In the genomic region with DNA sequence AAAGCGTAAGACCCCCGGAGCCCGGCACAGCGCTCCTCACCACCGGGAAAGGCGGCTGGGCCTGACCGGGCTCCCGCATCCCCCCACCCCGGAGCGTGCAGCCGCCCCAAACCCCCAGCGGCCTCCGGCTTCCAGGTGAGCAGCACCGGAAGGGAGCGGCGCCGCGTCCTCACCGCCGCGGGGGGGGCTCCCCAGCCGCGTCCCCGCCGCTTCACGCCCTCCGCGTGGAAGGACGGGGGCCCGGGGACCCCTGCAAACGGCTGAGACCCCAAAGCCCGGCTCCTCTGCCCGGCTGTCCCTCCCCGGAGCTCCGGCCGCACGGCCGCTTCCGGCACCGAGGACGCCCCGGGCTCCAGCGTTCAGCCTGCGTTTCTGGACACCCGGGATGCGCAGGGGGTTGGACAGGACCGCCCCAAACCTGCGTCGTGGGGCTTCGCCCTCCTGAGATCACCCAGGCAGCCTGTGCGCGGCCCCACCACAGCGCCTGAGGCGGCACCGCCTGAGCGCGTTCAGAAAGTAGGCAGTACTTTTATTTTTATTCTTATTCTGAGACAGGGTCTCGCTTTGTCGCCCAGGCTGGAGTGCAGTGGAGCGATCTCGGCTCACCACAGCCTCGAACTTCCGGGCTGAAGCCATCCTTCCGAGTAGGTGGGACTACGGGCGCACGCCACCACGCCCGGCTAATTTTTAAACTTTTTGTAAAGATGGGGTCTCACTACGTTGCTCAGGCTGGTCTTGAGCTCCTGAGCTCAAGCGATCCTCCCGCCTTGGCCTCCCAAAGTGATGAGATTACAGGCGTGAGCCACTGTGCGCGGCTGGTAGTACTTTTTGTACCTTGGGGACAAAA, we compare ENCODE assay signal across 1 cellular context.
TF ChIP-seq lines count a peak whose summit lies in the region.

No MANE protein-coding gene starts in this region.

TF ChIP-seq in HepG2, 621 proteins besides CTCF, POLR2A, EP300 and RAD21 (continued from another document and continues in another):
- TF ChIP-seq, protein P1, sequence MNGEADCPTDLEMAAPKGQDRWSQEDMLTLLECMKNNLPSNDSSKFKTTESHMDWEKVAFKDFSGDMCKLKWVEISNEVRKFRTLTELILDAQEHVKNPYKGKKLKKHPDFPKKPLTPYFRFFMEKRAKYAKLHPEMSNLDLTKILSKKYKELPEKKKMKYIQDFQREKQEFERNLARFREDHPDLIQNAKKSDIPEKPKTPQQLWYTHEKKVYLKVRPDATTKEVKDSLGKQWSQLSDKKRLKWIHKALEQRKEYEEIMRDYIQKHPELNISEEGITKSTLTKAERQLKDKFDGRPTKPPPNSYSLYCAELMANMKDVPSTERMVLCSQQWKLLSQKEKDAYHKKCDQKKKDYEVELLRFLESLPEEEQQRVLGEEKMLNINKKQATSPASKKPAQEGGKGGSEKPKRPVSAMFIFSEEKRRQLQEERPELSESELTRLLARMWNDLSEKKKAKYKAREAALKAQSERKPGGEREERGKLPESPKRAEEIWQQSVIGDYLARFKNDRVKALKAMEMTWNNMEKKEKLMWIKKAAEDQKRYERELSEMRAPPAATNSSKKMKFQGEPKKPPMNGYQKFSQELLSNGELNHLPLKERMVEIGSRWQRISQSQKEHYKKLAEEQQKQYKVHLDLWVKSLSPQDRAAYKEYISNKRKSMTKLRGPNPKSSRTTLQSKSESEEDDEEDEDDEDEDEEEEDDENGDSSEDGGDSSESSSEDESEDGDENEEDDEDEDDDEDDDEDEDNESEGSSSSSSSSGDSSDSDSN (CRISPR knock-in tag; IDR thresholded peaks at IDR 0.05): peak; percentile 80; the same call in 1 of the 2 replicates
- TF ChIP-seq ZNF589 (CRISPR knock-in tag; conservative IDR thresholded peaks at IDR 0.05): no peak
- TF ChIP-seq, protein P2, sequence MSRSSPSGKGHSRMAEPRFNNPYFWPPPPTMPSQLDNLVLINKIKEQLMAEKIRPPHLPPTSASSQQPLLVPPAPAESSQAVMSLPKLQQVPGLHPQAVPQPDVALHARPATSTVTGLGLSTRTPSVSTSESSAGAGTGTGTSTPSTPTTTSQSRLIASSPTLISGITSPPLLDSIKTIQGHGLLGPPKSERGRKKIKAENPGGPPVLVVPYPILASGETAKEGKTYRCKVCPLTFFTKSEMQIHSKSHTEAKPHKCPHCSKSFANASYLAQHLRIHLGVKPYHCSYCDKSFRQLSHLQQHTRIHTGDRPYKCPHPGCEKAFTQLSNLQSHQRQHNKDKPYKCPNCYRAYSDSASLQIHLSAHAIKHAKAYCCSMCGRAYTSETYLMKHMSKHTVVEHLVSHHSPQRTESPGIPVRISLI (CRISPR knock-in tag; IDR thresholded peaks at IDR 0.05; ENCODE audit: borderline replicate concordance): no peak
- TF ChIP-seq PLRG1 (conservative IDR thresholded peaks at IDR 0.05): no peak
- no peak for TF ChIP-seq XRCC5 (optimal IDR thresholded peaks at IDR 0.05; ENCODE audit: low read length)
- TF ChIP-seq, protein P3, sequence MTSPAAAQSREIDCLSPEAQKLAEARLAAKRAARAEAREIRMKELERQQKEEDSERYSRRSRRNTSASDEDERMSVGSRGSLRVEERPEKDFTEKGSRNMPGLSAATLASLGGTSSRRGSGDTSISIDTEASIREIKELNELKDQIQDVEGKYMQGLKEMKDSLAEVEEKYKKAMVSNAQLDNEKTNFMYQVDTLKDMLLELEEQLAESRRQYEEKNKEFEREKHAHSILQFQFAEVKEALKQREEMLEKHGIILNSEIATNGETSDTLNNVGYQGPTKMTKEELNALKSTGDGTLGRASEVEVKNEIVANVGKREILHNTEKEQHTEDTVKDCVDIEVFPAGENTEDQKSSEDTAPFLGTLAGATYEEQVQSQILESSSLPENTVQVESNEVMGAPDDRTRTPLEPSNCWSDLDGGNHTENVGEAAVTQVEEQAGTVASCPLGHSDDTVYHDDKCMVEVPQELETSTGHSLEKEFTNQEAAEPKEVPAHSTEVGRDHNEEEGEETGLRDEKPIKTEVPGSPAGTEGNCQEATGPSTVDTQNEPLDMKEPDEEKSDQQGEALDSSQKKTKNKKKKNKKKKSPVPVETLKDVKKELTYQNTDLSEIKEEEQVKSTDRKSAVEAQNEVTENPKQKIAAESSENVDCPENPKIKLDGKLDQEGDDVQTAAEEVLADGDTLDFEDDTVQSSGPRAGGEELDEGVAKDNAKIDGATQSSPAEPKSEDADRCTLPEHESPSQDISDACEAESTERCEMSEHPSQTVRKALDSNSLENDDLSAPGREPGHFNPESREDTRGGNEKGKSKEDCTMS (CRISPR knock-in tag; conservative IDR thresholded peaks at IDR 0.05): no peak
- TF ChIP-seq GABPB1 (CRISPR knock-in tag; IDR thresholded peaks at IDR 0.05): peak; percentile 80
- no peak for TF ChIP-seq ZNF136 (CRISPR knock-in tag; IDR thresholded peaks at IDR 0.05; ENCODE audit: low read depth)
- TF ChIP-seq ZNF724P (CRISPR knock-in tag; IDR thresholded peaks at IDR 0.05; ENCODE audit: borderline replicate concordance): peak; percentile 55; the same call in 1 of the 2 replicates
- TF ChIP-seq, protein P4, sequence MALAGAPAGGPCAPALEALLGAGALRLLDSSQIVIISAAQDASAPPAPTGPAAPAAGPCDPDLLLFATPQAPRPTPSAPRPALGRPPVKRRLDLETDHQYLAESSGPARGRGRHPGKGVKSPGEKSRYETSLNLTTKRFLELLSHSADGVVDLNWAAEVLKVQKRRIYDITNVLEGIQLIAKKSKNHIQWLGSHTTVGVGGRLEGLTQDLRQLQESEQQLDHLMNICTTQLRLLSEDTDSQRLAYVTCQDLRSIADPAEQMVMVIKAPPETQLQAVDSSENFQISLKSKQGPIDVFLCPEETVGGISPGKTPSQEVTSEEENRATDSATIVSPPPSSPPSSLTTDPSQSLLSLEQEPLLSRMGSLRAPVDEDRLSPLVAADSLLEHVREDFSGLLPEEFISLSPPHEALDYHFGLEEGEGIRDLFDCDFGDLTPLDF (CRISPR knock-in tag; IDR thresholded peaks at IDR 0.05): no peak
- TF ChIP-seq ZNF549 (CRISPR knock-in tag; IDR thresholded peaks at IDR 0.05): no peak
- TF ChIP-seq REXO4 (CRISPR knock-in tag; IDR thresholded peaks at IDR 0.05; ENCODE audit: borderline replicate concordance): no peak
- no peak for TF ChIP-seq GATAD1 (CRISPR knock-in tag; IDR thresholded peaks at IDR 0.05)
- no peak for TF ChIP-seq ZNF557 (CRISPR knock-in tag; IDR thresholded peaks at IDR 0.05)
- TF ChIP-seq ZNF879 (CRISPR knock-in tag; IDR thresholded peaks at IDR 0.05): no peak
- TF ChIP-seq CHCHD3 (CRISPR knock-in tag; IDR thresholded peaks at IDR 0.05): no peak
- TF ChIP-seq HMG20A (CRISPR knock-in tag; IDR thresholded peaks at IDR 0.05; ENCODE audit: borderline replicate concordance): no peak
- no peak for TF ChIP-seq ZKSCAN5 (CRISPR knock-in tag; IDR thresholded peaks at IDR 0.05)
- TF ChIP-seq MEIS2 (CRISPR knock-in tag; IDR thresholded peaks at IDR 0.05): no peak
- TF ChIP-seq KLF13 (CRISPR knock-in tag; IDR thresholded peaks at IDR 0.05): no peak
- TF ChIP-seq BCL6 (CRISPR knock-in tag; IDR thresholded peaks at IDR 0.05): no peak
- TF ChIP-seq TAF1 (CRISPR knock-in tag; IDR thresholded peaks at IDR 0.05): peak; percentile 61
- TF ChIP-seq PCBP1 (IDR thresholded peaks at IDR 0.05; ENCODE audit: borderline replicate concordance, low read depth, low read length): no peak
- TF ChIP-seq GLI4 (CRISPR knock-in tag; IDR thresholded peaks at IDR 0.05; ENCODE audit: borderline replicate concordance): no peak
- TF ChIP-seq ZNF747 (CRISPR knock-in tag; IDR thresholded peaks at IDR 0.05; ENCODE audit: borderline replicate concordance): no peak
- TF ChIP-seq MAZ (IDR thresholded peaks at IDR 0.05; ENCODE audit: borderline replicate concordance, low read depth, low read length): no peak
- no peak for TF ChIP-seq MAZ (CRISPR knock-in tag; IDR thresholded peaks at IDR 0.05; ENCODE audit: low read depth)
- TF ChIP-seq, protein P5, sequence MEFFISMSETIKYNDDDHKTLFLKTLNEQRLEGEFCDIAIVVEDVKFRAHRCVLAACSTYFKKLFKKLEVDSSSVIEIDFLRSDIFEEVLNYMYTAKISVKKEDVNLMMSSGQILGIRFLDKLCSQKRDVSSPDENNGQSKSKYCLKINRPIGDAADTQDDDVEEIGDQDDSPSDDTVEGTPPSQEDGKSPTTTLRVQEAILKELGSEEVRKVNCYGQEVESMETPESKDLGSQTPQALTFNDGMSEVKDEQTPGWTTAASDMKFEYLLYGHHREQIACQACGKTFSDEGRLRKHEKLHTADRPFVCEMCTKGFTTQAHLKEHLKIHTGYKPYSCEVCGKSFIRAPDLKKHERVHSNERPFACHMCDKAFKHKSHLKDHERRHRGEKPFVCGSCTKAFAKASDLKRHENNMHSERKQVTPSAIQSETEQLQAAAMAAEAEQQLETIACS (CRISPR knock-in tag; IDR thresholded peaks at IDR 0.05): no peak
- TF ChIP-seq HDAC1 (CRISPR knock-in tag; IDR thresholded peaks at IDR 0.05): no peak; the same call in 1 of the 2 replicates
- no peak for TF ChIP-seq EED (CRISPR knock-in tag; IDR thresholded peaks at IDR 0.05)
- TF ChIP-seq MLLT10 (CRISPR knock-in tag; IDR thresholded peaks at IDR 0.05): no peak
- TF ChIP-seq, protein P6, sequence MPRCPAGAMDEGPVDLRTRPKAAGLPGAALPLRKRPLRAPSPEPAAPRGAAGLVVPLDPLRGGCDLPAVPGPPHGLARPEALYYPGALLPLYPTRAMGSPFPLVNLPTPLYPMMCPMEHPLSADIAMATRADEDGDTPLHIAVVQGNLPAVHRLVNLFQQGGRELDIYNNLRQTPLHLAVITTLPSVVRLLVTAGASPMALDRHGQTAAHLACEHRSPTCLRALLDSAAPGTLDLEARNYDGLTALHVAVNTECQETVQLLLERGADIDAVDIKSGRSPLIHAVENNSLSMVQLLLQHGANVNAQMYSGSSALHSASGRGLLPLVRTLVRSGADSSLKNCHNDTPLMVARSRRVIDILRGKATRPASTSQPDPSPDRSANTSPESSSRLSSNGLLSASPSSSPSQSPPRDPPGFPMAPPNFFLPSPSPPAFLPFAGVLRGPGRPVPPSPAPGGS (CRISPR knock-in tag; IDR thresholded peaks at IDR 0.05): 0 out of 2 replicates have a peak, but pooled peaks have one; percentile 20
- TF ChIP-seq, protein P7, sequence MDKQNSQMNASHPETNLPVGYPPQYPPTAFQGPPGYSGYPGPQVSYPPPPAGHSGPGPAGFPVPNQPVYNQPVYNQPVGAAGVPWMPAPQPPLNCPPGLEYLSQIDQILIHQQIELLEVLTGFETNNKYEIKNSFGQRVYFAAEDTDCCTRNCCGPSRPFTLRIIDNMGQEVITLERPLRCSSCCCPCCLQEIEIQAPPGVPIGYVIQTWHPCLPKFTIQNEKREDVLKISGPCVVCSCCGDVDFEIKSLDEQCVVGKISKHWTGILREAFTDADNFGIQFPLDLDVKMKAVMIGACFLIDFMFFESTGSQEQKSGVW (CRISPR knock-in tag; IDR thresholded peaks at IDR 0.05; ENCODE audit: borderline replicate concordance): no peak
- TF ChIP-seq, protein P8, sequence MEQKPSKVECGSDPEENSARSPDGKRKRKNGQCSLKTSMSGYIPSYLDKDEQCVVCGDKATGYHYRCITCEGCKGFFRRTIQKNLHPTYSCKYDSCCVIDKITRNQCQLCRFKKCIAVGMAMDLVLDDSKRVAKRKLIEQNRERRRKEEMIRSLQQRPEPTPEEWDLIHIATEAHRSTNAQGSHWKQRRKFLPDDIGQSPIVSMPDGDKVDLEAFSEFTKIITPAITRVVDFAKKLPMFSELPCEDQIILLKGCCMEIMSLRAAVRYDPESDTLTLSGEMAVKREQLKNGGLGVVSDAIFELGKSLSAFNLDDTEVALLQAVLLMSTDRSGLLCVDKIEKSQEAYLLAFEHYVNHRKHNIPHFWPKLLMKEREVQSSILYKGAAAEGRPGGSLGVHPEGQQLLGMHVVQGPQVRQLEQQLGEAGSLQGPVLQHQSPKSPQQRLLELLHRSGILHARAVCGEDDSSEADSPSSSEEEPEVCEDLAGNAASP (CRISPR knock-in tag; IDR thresholded peaks at IDR 0.05; ENCODE audit: borderline replicate concordance): no peak
- TF ChIP-seq, protein P9, sequence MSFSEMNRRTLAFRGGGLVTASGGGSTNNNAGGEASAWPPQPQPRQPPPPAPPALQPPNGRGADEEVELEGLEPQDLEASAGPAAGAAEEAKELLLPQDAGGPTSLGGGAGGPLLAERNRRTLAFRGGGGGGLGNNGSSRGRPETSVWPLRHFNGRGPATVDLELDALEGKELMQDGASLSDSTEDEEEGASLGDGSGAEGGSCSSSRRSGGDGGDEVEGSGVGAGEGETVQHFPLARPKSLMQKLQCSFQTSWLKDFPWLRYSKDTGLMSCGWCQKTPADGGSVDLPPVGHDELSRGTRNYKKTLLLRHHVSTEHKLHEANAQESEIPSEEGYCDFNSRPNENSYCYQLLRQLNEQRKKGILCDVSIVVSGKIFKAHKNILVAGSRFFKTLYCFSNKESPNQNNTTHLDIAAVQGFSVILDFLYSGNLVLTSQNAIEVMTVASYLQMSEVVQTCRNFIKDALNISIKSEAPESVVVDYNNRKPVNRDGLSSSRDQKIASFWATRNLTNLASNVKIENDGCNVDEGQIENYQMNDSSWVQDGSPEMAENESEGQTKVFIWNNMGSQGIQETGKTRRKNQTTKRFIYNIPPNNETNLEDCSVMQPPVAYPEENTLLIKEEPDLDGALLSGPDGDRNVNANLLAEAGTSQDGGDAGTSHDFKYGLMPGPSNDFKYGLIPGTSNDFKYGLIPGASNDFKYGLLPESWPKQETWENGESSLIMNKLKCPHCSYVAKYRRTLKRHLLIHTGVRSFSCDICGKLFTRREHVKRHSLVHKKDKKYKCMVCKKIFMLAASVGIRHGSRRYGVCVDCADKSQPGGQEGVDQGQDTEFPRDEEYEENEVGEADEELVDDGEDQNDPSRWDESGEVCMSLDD (CRISPR knock-in tag; IDR thresholded peaks at IDR 0.05; ENCODE audit: borderline replicate concordance): no peak
- TF ChIP-seq KAT8 (CRISPR knock-in tag; IDR thresholded peaks at IDR 0.05): 0 out of 2 replicates have a peak, but pooled peaks have one; percentile 23
